Comparison of ENCODE assay signal across 11 cellular contexts in genomic region chr4:113145519-113146291, GRCh38.
A peak's percentile ranks its signal among the peaks of the same experiment; 100 is the strongest.
DNase-seq lines count a peak whose midpoint lies in the region; ATAC-seq and TF ChIP-seq lines count a peak whose summit lies in the region.
"Had no signal": no experiment of that assay in that cellular context is flagged by ENCODE, and none has a peak within 500 bp of the region (broad histone marks: within the 10 kb centered on the region; RNA-seq: fewer than 3 reads in every experiment).

No MANE protein-coding gene starts in this region.

- no peaks in the 10 kb centered on the region for H3K27me3 ChIP-seq in vagina
- H3K27me3 ChIP-seq: testis had no signal

- H3K27me3 Mint-ChIP-seq in activated CD4-positive, alpha-beta T cell treated with anti-CD3 and anti-CD28 coated beads, Interleukin-2, amount 10 ng/mL, durations not matched to agents 24 days and 14 days: peaks cover 7% of the 10 kb centered on the region
- H3K27me3 Mint-ChIP-seq in endothelial cell (ENCODE audit: unreplicated experiment): no peaks in the 10 kb centered on the region

- ATAC-seq in mucosa of descending colon (peak; percentile 20), HG02623 (IDR thresholded peaks at IDR 0.05; ENCODE audit: unreplicated experiment) (no peak)
- ATAC-seq: GM12878, HCT116 had no signal

- peak overlapping the region; percentile 64 for H3K27ac Mint-ChIP-seq in activated CD4-positive, alpha-beta T cell treated with anti-CD3 and anti-CD28 coated beads, Interleukin-2, amount 10 ng/mL, durations not matched to agents 24 days and 14 days
- peak overlapping the region; percentile 49 for H3K27ac Mint-ChIP-seq in endothelial cell (ENCODE audit: unreplicated experiment)

- TF ChIP-seq CTCF in endothelial cell (IDR thresholded peaks at IDR 0.05; ENCODE audit: unreplicated experiment): no peak
- no peak for TF ChIP-seq CTCF in mucosa of descending colon (IDR thresholded peaks at IDR 0.05)
- no peak for TF ChIP-seq CTCF in vagina (IDR thresholded peaks at IDR 0.05)

- DNase-seq in activated CD4-positive, alpha-beta T cell treated with anti-CD3 and anti-CD28 coated beads, Interleukin-2, amount 10 ng/mL, durations not matched to agents 24 days and 14 days: no peak
- DNase-seq in activated CD4-positive, alpha-beta T cell treated with anti-CD3 and anti-CD28 coated beads for 48 hours: no peak
- peak; percentile 9 for DNase-seq in endothelial cell (ENCODE audit: low spot score)
- DNase-seq in mucosa of descending colon: no peak
- no peak for DNase-seq in vagina (ENCODE audit: extremely low spot score in 2 of 2)
- DNase-seq in NCI-H748 (lab: John Stamatoyannopoulos, UW; ENCODE audit: unreplicated experiment): no peak
- DNase-seq in GOT3 (lab: John Stamatoyannopoulos, UW): no peak
- DNase-seq: testis had no signal

- TF ChIP-seq POLR2A in vagina (IDR thresholded peaks at IDR 0.05): no peak

- H3K4me3 ChIP-seq in mucosa of descending colon (no peak overlapping the region), vagina (no peak overlapping the region)
- H3K4me3 ChIP-seq: GM12878, testis had no signal

- H3K4me3 Mint-ChIP-seq in activated CD4-positive, alpha-beta T cell treated with anti-CD3 and anti-CD28 coated beads, Interleukin-2, amount 10 ng/mL, durations not matched to agents 24 days and 14 days: no peak overlapping the region
- no peak overlapping the region for H3K4me3 Mint-ChIP-seq in endothelial cell (ENCODE audit: unreplicated experiment)

- H3K9me3 ChIP-seq in mucosa of descending colon: no peaks in the 10 kb centered on the region
- H3K9me3 ChIP-seq in vagina: no peaks in the 10 kb centered on the region
- H3K9me3 ChIP-seq: testis had no signal

- H3K36me3 Mint-ChIP-seq in activated CD4-positive, alpha-beta T cell treated with anti-CD3 and anti-CD28 coated beads, Interleukin-2, amount 10 ng/mL, durations not matched to agents 24 days and 14 days (ENCODE audit: low read depth): no peaks in the 10 kb centered on the region
- no peaks in the 10 kb centered on the region for H3K36me3 Mint-ChIP-seq in endothelial cell (ENCODE audit: low read depth, unreplicated experiment)

- H3K4me1 Mint-ChIP-seq in activated CD4-positive, alpha-beta T cell treated with anti-CD3 and anti-CD28 coated beads, Interleukin-2, amount 10 ng/mL, durations not matched to agents 24 days and 14 days: peaks cover 18% of the 10 kb centered on the region
- H3K4me1 Mint-ChIP-seq in endothelial cell (ENCODE audit: unreplicated experiment): peaks cover 13% of the 10 kb centered on the region

- no peaks in the 10 kb centered on the region for H3K9me3 Mint-ChIP-seq in activated CD4-positive, alpha-beta T cell treated with anti-CD3 and anti-CD28 coated beads, Interleukin-2, amount 10 ng/mL, durations not matched to agents 24 days and 14 days
- H3K9me3 Mint-ChIP-seq in endothelial cell (ENCODE audit: unreplicated experiment): no peaks in the 10 kb centered on the region

- H3K27ac ChIP-seq in vagina: peak overlapping the region; percentile 72

- no peaks in the 10 kb centered on the region for H3K4me1 ChIP-seq in mucosa of descending colon (ENCODE audit: low read depth)
- H3K4me1 ChIP-seq in vagina: peaks cover 17% of the 10 kb centered on the region

- H3K36me3 ChIP-seq in mucosa of descending colon (ENCODE audit: low read depth): no peaks in the 10 kb centered on the region
- no peaks in the 10 kb centered on the region for H3K36me3 ChIP-seq in vagina

- intact Hi-C loops in activated CD4-positive, alpha-beta T cell treated with anti-CD3 and anti-CD28 coated beads, Interleukin-2, amount 10 ng/mL, durations not matched to agents 24 days and 14 days (cut with micrococcal nuclease): no loop called here
- intact Hi-C loops in mucosa of descending colon (cut with DNase I, micrococcal nuclease): no loop called here
- intact Hi-C loops in vagina (cut with DNase I): no loop called here
